In genomic region chr7:128530121-128530854, GRCh38 we compare ENCODE assay signal across 8 cellular contexts. TPM values are rescaled to one million over a fixed set of nuclear protein-coding genes. Genes with fewer than 3 reads are reported as not detected.
DNase-seq lines count a peak whose midpoint lies in the region; ATAC-seq and TF ChIP-seq lines count a peak whose summit lies in the region.
"Not testable (repeated sequence)": the region's sequence is repeated elsewhere in the genome, so short reads cannot be mapped to it uniquely, and the experiment has no call there.

No MANE protein-coding gene starts in this region.

- DNase-seq in GM13976 (ENCODE audit: low spot score) (peak; percentile 38), NB4 (ENCODE audit: low read depth) (peak; percentile 25), immature natural killer cell (peak in 1 of 3 donors; percentile 38)
- peak; percentile 43 for DNase-seq in activated CD4-positive, alpha-beta T cell treated with anti-CD3 and anti-CD28 coated beads, Interleukin-2, amount 10 ng/mL, durations not matched to agents 7 days and 5 days
- peak; percentile 51 for DNase-seq in central memory CD4-positive, alpha-beta T cell
- not testable (repeated sequence) for DNase-seq in skeletal muscle cell (ENCODE audit: low read depth); vagina (ENCODE audit: extremely low spot score in 2 of 2)

- H3K36me3 ChIP-seq in vagina: not testable (repeated sequence)

- POLR2A ChIA-PET in activated CD4-positive, alpha-beta T cell treated with anti-CD3 and anti-CD28 coated beads, Interleukin-2, amount 10 ng/mL, durations not matched to agents 7 days and 5 days (lab: Charles Lee): not testable (repeated sequence)

- peaks cover 11% of the 10 kb centered on the region for H3K4me1 ChIP-seq in vagina

- not testable (repeated sequence) for H3K27me3 ChIP-seq in vagina

- H3K4me1 Mint-ChIP-seq in activated CD4-positive, alpha-beta T cell treated with anti-CD3 and anti-CD28 coated beads, Interleukin-2, amount 10 ng/mL, durations not matched to agents 7 days and 5 days: peaks cover 26% of the 10 kb centered on the region
- peaks cover 34 to 46% of the 10 kb centered on the region in 2 donors for H3K4me1 Mint-ChIP-seq in immature natural killer cell

- H3K27ac Mint-ChIP-seq in activated CD4-positive, alpha-beta T cell treated with anti-CD3 and anti-CD28 coated beads, Interleukin-2, amount 10 ng/mL, durations not matched to agents 7 days and 5 days: peak overlapping the region; percentile 93
- peak overlapping the region; percentile 82 to 94 (median 90) for H3K27ac Mint-ChIP-seq in immature natural killer cell

- TF ChIP-seq POLR2A in NB4 (IDR thresholded peaks at IDR 0.05; ENCODE audit: extremely low read depth, insufficient read length); vagina (IDR thresholded peaks at IDR 0.05): not testable (repeated sequence)

- H3K9me3 ChIP-seq in vagina: not testable (repeated sequence)

- H3K36me3 Mint-ChIP-seq in activated CD4-positive, alpha-beta T cell treated with anti-CD3 and anti-CD28 coated beads, Interleukin-2, amount 10 ng/mL, durations not matched to agents 7 days and 5 days (ENCODE audit: low read depth): peaks cover 18% of the 10 kb centered on the region
- not testable (repeated sequence) for H3K36me3 Mint-ChIP-seq in immature natural killer cell

- H3K4me3 Mint-ChIP-seq in activated CD4-positive, alpha-beta T cell treated with anti-CD3 and anti-CD28 coated beads, Interleukin-2, amount 10 ng/mL, durations not matched to agents 7 days and 5 days: peak overlapping the region; percentile 85
- H3K4me3 Mint-ChIP-seq in immature natural killer cell: peak overlapping the region; percentile 85 to 89 (median 88)

- peak; percentile 11 for ATAC-seq in HG02623 (IDR thresholded peaks at IDR 0.05; ENCODE audit: unreplicated experiment)

- H3K9me3 Mint-ChIP-seq in activated CD4-positive, alpha-beta T cell treated with anti-CD3 and anti-CD28 coated beads, Interleukin-2, amount 10 ng/mL, durations not matched to agents 7 days and 5 days; immature natural killer cell: not testable (repeated sequence)

- peak overlapping the region; percentile 38 for H3K4me3 ChIP-seq in NB4 (ENCODE audit: low read depth, low read length)
- H3K4me3 ChIP-seq in skeletal muscle cell (ENCODE audit: low read depth, low read length): peak overlapping the region; percentile 63
- H3K4me3 ChIP-seq in vagina: peak overlapping the region; percentile 62 to 79

- intact Hi-C loops in vagina (cut with DNase I): loop anchor here (2.0 kb wide), 1 partner anchor 75 kb away; the partner anchor contains the start of gene HILPDA

- CTCF ChIA-PET in activated CD4-positive, alpha-beta T cell treated with anti-CD3 and anti-CD28 coated beads, Interleukin-2, amount 10 ng/mL, durations not matched to agents 7 days and 5 days (lab: Charles Lee): not testable (repeated sequence)

- TF ChIP-seq CTCF in GM13976 (IDR thresholded peaks at IDR 0.05; ENCODE audit: borderline replicate concordance, control extremely low read depth, extremely low read depth, insufficient read depth, missing control alignments); NB4 (IDR thresholded peaks at IDR 0.05; ENCODE audit: low read depth, low read length); vagina (IDR thresholded peaks at IDR 0.05): not testable (repeated sequence)

- in situ Hi-C loops in GM13976 (cut with MboI; ENCODE audit: low sequenced_read_pairs, unreplicated experiment): not testable (repeated sequence)

- H3K27ac ChIP-seq in vagina: peak overlapping the region; percentile 95

- not testable (repeated sequence) for H3K27me3 Mint-ChIP-seq in activated CD4-positive, alpha-beta T cell treated with anti-CD3 and anti-CD28 coated beads, Interleukin-2, amount 10 ng/mL, durations not matched to agents 7 days and 5 days; immature natural killer cell (ENCODE audit: low read depth in 3 of 3)

RNA-seq across cellular contexts. Expression of gene METTL2B, which starts 53.7 kb away (rescaled TPM):
- total RNA-seq in activated CD4-positive, alpha-beta T cell treated with anti-CD3 and anti-CD28 coated beads, Interleukin-2, amount 10 ng/mL, durations not matched to agents 7 days and 5 days: 10 to 100 TPM; 24.7 to 27.3 TPM
- polyA plus RNA-seq in immature natural killer cell: 10 to 100 TPM in 2 of 3 donors, 1 to 10 TPM in 1; 2.8 to 24.9 (median 11.9) TPM
- total RNA-seq in vagina: 18.4 TPM
